1 cellular context compared by ENCODE assay signal in the genomic region with DNA sequence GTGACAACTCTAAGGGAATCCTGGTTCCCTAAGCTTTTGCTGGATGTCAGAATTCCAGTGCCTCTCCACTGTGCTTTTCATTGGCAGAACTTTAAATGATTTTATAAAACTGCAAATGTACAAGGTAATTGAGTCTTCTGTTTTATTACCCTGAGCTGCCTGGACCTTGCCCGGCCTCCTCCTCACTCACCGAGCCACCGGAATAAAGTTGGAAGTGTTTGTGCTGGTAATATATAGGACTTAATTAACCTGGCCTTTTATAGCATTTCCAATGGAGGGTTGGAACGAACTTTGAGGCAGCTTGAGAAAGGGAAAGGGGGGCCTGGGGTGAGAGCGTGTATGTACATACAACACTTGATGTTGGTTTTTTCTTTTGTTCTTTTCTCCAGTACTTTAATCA.
TF ChIP-seq lines count a peak whose summit lies in the region.

No MANE protein-coding gene starts in this region.

TF ChIP-seq in IMR-90, 13 proteins besides CTCF, POLR2A, EP300 and RAD21:
- TF ChIP-seq, protein P1, sequence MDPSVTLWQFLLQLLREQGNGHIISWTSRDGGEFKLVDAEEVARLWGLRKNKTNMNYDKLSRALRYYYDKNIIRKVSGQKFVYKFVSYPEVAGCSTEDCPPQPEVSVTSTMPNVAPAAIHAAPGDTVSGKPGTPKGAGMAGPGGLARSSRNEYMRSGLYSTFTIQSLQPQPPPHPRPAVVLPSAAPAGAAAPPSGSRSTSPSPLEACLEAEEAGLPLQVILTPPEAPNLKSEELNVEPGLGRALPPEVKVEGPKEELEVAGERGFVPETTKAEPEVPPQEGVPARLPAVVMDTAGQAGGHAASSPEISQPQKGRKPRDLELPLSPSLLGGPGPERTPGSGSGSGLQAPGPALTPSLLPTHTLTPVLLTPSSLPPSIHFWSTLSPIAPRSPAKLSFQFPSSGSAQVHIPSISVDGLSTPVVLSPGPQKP (IDR thresholded peaks at IDR 0.05; ENCODE audit: borderline replicate concordance, low read depth, low read length) = no peak
- no peak for TF ChIP-seq BHLHE40 (IDR thresholded peaks at IDR 0.05; ENCODE audit: low read depth, low read length)
